In genomic region chr10:101512741-101513140, GRCh38 we compare ENCODE assay signal across 20 cellular contexts.
DNase-seq lines count a peak whose midpoint lies in the region; ATAC-seq and TF ChIP-seq lines count a peak whose summit lies in the region.
"Had no signal": no experiment of that assay in that cellular context is flagged by ENCODE, and none has a peak within 500 bp of the region (broad histone marks: within the 10 kb centered on the region; RNA-seq: fewer than 3 reads in every experiment).

No MANE protein-coding gene starts in this region.

- ATAC-seq in IMR-90 (ENCODE audit: low read depth) = peak; percentile 72
- no peak for ATAC-seq in natural killer cell treated with Interleukin-12 subunit alpha and Interleukin-12 subunit beta and Interleukin-15 and Interleukin-18, amount 100 ng/mL, for 72 hours
- ATAC-seq: activated CD8-positive, alpha-beta T cell treated with anti-CD3 and anti-CD28 coated beads, Interleukin-2, amount 10 ng/mL, durations not matched to agents 7 days and 5 days; foreskin keratinocyte; stimulated activated naive CD8-positive, alpha-beta T cell treated with anti-CD3 and anti-CD28 coated beads, Interleukin-15, Interleukin-2, amounts not matched to agents 100 U/mL and 50 U/mL, for 24 hours had no signal

- peaks cover 3% of the 10 kb centered on the region for H3K27me3 Mint-ChIP-seq in activated T-helper 2 cell treated with anti-CD3 and anti-CD28 coated beads, Interferon-gamma antibody, Interleukin-2, Interleukin-4, amounts not matched to agents 10 μg/mL and 5 μg/mL and 100 μg/mL, durations not matched to agents 14 hours and 24 hours and 36 hours (ENCODE audit: low read depth)
- H3K27me3 Mint-ChIP-seq in natural killer cell treated with Interleukin-12 subunit alpha and Interleukin-12 subunit beta and Interleukin-15 and Interleukin-18, amount 100 ng/mL, for 72 hours = no peaks in the 10 kb centered on the region

- H4K5ac ChIP-seq in IMR-90 (ENCODE audit: low read depth, low read length) = no peak overlapping the region

- no peak overlapping the region for H3K56ac ChIP-seq in IMR-90 (ENCODE audit: extremely low read depth, insufficient read depth, low read length)

- H3K23ac ChIP-seq in IMR-90 (ENCODE audit: low read depth, low read length) = no peak overlapping the region
- H3K23ac ChIP-seq in mesenchymal stem cell (ENCODE audit: low read length in 2 of 2) = no peak overlapping the region

- H3K27me3 ChIP-seq in IMR-90 (ENCODE audit: control insufficient read depth, insufficient read depth, low read length) (no peaks in the 10 kb centered on the region), mammary epithelial cell (ENCODE audit: insufficient read depth, low read length) (no peaks in the 10 kb centered on the region), mesenchymal stem cell (ENCODE audit: control insufficient read depth in 1 of 2, insufficient read depth in 1 of 2, low read length in 2 of 2) (no peaks in the 10 kb centered on the region)
- H3K27me3 ChIP-seq: dorsolateral prefrontal cortex, foreskin keratinocyte, SJSA1 had no signal

- DNase-seq in NCI-H1105 treated with DMSO at 0.1 percent for 48 hours (lab: John Stamatoyannopoulos, UW) (peak; percentile 26), NCI-H1105 (lab: John Stamatoyannopoulos, UW) (no peak), IMR-90 (peak; percentile 78), mammary epithelial cell (peak; percentile 16), mesenchymal stem cell (peak; percentile 55)
- no peak for DNase-seq in activated T-helper 2 cell treated with anti-CD3 and anti-CD28 coated beads, Interferon-gamma antibody, Interleukin-2, Interleukin-4, amounts not matched to agents 10 μg/mL and 5 μg/mL and 100 μg/mL, durations not matched to agents 14 hours and 24 hours and 36 hours (ENCODE audit: low spot score)
- no peak for DNase-seq in natural killer cell treated with Interleukin-12 subunit alpha and Interleukin-12 subunit beta and Interleukin-15 and Interleukin-18, amount 100 ng/mL, for 72 hours (ENCODE audit: low spot score)
- DNase-seq in activated T-cell treated with anti-CD3 and anti-CD28 coated beads, Interleukin-2, amount 50 U/mL, for 48 hours = no peak
- DNase-seq: activated CD8-positive, alpha-beta T cell treated with anti-CD3 and anti-CD28 coated beads, Interleukin-2, amount 10 ng/mL, durations not matched to agents 7 days and 5 days; activated effector memory CD4-positive, alpha-beta T cell treated with Interleukin-2 at 50 U/mL for 16 hours; aorta; dorsolateral prefrontal cortex; KBM-7; mesendoderm; NCI-H1694; NK-92 treated with Interleukin-12 subunit alpha and Interleukin-12 subunit beta, amount 100 ng/mL, for 24 hours; stimulated activated naive CD8-positive, alpha-beta T cell treated with anti-CD3 and anti-CD28 coated beads, Interleukin-15, Interleukin-2, amounts not matched to agents 100 U/mL and 50 U/mL, for 24 hours had no signal

- H3K4me3 Mint-ChIP-seq in activated T-helper 2 cell treated with anti-CD3 and anti-CD28 coated beads, Interferon-gamma antibody, Interleukin-2, Interleukin-4, amounts not matched to agents 10 μg/mL and 5 μg/mL and 100 μg/mL, durations not matched to agents 14 hours and 24 hours and 36 hours (ENCODE audit: low read depth) = no peak overlapping the region
- no peak overlapping the region for H3K4me3 Mint-ChIP-seq in natural killer cell treated with Interleukin-12 subunit alpha and Interleukin-12 subunit beta and Interleukin-15 and Interleukin-18, amount 100 ng/mL, for 72 hours
- H3K4me3 Mint-ChIP-seq: activated CD8-positive, alpha-beta T cell treated with anti-CD3 and anti-CD28 coated beads, Interleukin-2, amount 10 ng/mL, durations not matched to agents 7 days and 5 days had no signal

- H4K91ac ChIP-seq in IMR-90 (ENCODE audit: insufficient read depth, low read depth, low read length) = no peak overlapping the region
- H4K91ac ChIP-seq in mesenchymal stem cell (ENCODE audit: low read length) = no peak overlapping the region

- H3K36me3 Mint-ChIP-seq in activated T-helper 2 cell treated with anti-CD3 and anti-CD28 coated beads, Interferon-gamma antibody, Interleukin-2, Interleukin-4, amounts not matched to agents 10 μg/mL and 5 μg/mL and 100 μg/mL, durations not matched to agents 14 hours and 24 hours and 36 hours (ENCODE audit: low read depth) = no peaks in the 10 kb centered on the region
- no peaks in the 10 kb centered on the region for H3K36me3 Mint-ChIP-seq in natural killer cell treated with Interleukin-12 subunit alpha and Interleukin-12 subunit beta and Interleukin-15 and Interleukin-18, amount 100 ng/mL, for 72 hours

- H3K27ac Mint-ChIP-seq in activated T-helper 2 cell treated with anti-CD3 and anti-CD28 coated beads, Interferon-gamma antibody, Interleukin-2, Interleukin-4, amounts not matched to agents 10 μg/mL and 5 μg/mL and 100 μg/mL, durations not matched to agents 14 hours and 24 hours and 36 hours = no peak overlapping the region
- H3K27ac Mint-ChIP-seq in natural killer cell treated with Interleukin-12 subunit alpha and Interleukin-12 subunit beta and Interleukin-15 and Interleukin-18, amount 100 ng/mL, for 72 hours = no peak overlapping the region
- H3K27ac Mint-ChIP-seq: activated CD8-positive, alpha-beta T cell treated with anti-CD3 and anti-CD28 coated beads, Interleukin-2, amount 10 ng/mL, durations not matched to agents 7 days and 5 days had no signal

- dilution Hi-C loops in IMR-90 (cut with HindIII; ENCODE audit: low sequenced_read_pairs, unreplicated experiment) = no loop called here
- dilution Hi-C loops in mammary epithelial cell (cut with HindIII; ENCODE audit: low sequenced_read_pairs) = no loop called here

- 0 out of 2 replicates have a peak, but pooled peaks cover 2% of the 10 kb centered on the region for H3K4me1 ChIP-seq in IMR-90 (ENCODE audit: control insufficient read depth, insufficient read depth, low read length)
- no peaks in the 10 kb centered on the region for H3K4me1 ChIP-seq in mammary epithelial cell (ENCODE audit: insufficient read depth, low read length)
- H3K4me1 ChIP-seq in mesenchymal stem cell (ENCODE audit: control insufficient read depth, insufficient read depth, low read depth, low read length) = no peaks in the 10 kb centered on the region
- H3K4me1 ChIP-seq: foreskin keratinocyte, SJSA1 had no signal

- no peaks in the 10 kb centered on the region for H3K36me3 ChIP-seq in IMR-90 (ENCODE audit: control insufficient read depth, insufficient read depth, low read length)
- no peaks in the 10 kb centered on the region for H3K36me3 ChIP-seq in mammary epithelial cell (ENCODE audit: insufficient read depth, low read length)
- no peaks in the 10 kb centered on the region for H3K36me3 ChIP-seq in mesenchymal stem cell (ENCODE audit: control insufficient read depth in 1 of 2, insufficient read depth in 2 of 2, low read depth in 1 of 2, low read length in 2 of 2)
- H3K36me3 ChIP-seq: SJSA1 had no signal

- TF ChIP-seq CTCF in IMR-90 (conservative IDR thresholded peaks at IDR 0.05; ENCODE audit: low read depth, low read length) (no peak), mammary epithelial cell (conservative IDR thresholded peaks at IDR 0.05 in 1 of 2, IDR thresholded peaks at IDR 0.05 in 1 of 2; ENCODE audit: extremely low read depth in 1 of 2, insufficient read depth in 1 of 2, low read depth in 1 of 2, low read length in 2 of 2) (no peak)

- H2BK15ac ChIP-seq in IMR-90 (ENCODE audit: low read depth, low read length) = no peak overlapping the region
- no peak overlapping the region for H2BK15ac ChIP-seq in mesenchymal stem cell (ENCODE audit: low read depth, poor library complexity, severe bottlenecking)

- no peak overlapping the region for H3K27ac ChIP-seq in IMR-90 (ENCODE audit: insufficient read depth, low read length)
- H3K27ac ChIP-seq in mammary epithelial cell (ENCODE audit: insufficient read depth, low read depth, low read length) = no peak overlapping the region
- no peak overlapping the region for H3K27ac ChIP-seq in mesenchymal stem cell (ENCODE audit: low read length, poor library complexity, severe bottlenecking)
- H3K27ac ChIP-seq: dorsolateral prefrontal cortex, foreskin keratinocyte, SJSA1 had no signal

- H3K79me1 ChIP-seq in IMR-90 (ENCODE audit: low read depth in 1 of 2, low read length in 2 of 2) (peaks cover 0 to 3% of the 10 kb centered on the region in 2 experiments; a peak in 2 of 4 replicates), mesenchymal stem cell (replicated peaks; ENCODE audit: low read length, poor library complexity, severe bottlenecking) (peaks cover 2% of the 10 kb centered on the region)

- CTCF ChIA-PET in IMR-90 (lab: Yijun Ruan, JAX) = interaction anchor here (1.0 kb wide), 1 partner anchor 9 kb away, joined by 3 read pairs; no protein-coding TSS in a partner anchor
- CTCF ChIA-PET in mammary epithelial cell (lab: Charles Lee; ENCODE audit: low non-redundant PET) = no interaction called here

- no peak overlapping the region for H2BK12ac ChIP-seq in mesenchymal stem cell (ENCODE audit: low read length in 2 of 2)

- no peak overlapping the region for H2BK5ac ChIP-seq in IMR-90 (ENCODE audit: low read depth, low read length, poor library complexity, severe bottlenecking)
- no peak overlapping the region for H2BK5ac ChIP-seq in mesenchymal stem cell (ENCODE audit: low read depth, low read length, poor library complexity, severe bottlenecking)

- no peak overlapping the region for H2BK120ac ChIP-seq in IMR-90 (ENCODE audit: low read depth, low read length)
- H2BK120ac ChIP-seq in mesenchymal stem cell (ENCODE audit: low read depth, low read length) = no peak overlapping the region

- H3K9ac ChIP-seq in IMR-90 (ENCODE audit: low read depth, low read length) (no peak overlapping the region), mammary epithelial cell (ENCODE audit: insufficient read depth, low read length) (no peak overlapping the region), mesenchymal stem cell (ENCODE audit: low read length) (no peak overlapping the region)

- H2AK5ac ChIP-seq in IMR-90 (ENCODE audit: low read depth, low read length) (no peak overlapping the region), mesenchymal stem cell (ENCODE audit: low read length, severe bottlenecking) (no peak overlapping the region)

- H3K9me1 ChIP-seq in IMR-90 (ENCODE audit: insufficient read depth, low read length) = no peaks in the 10 kb centered on the region

- H3K4me1 Mint-ChIP-seq in activated T-helper 2 cell treated with anti-CD3 and anti-CD28 coated beads, Interferon-gamma antibody, Interleukin-2, Interleukin-4, amounts not matched to agents 10 μg/mL and 5 μg/mL and 100 μg/mL, durations not matched to agents 14 hours and 24 hours and 36 hours (ENCODE audit: low read depth) = no peaks in the 10 kb centered on the region
- peaks cover 8% of the 10 kb centered on the region in 2 donors for H3K4me1 Mint-ChIP-seq in natural killer cell treated with Interleukin-12 subunit alpha and Interleukin-12 subunit beta and Interleukin-15 and Interleukin-18, amount 100 ng/mL, for 72 hours (ENCODE audit: low read depth in 2 of 2)

- H3K14ac ChIP-seq in IMR-90 (replicated peaks; ENCODE audit: low read depth, low read length) (no peak overlapping the region), mesenchymal stem cell (ENCODE audit: low read length in 2 of 2) (no peak overlapping the region)

- no peaks in the 10 kb centered on the region for H3K9me3 Mint-ChIP-seq in activated T-helper 2 cell treated with anti-CD3 and anti-CD28 coated beads, Interferon-gamma antibody, Interleukin-2, Interleukin-4, amounts not matched to agents 10 μg/mL and 5 μg/mL and 100 μg/mL, durations not matched to agents 14 hours and 24 hours and 36 hours
- H3K9me3 Mint-ChIP-seq in natural killer cell treated with Interleukin-12 subunit alpha and Interleukin-12 subunit beta and Interleukin-15 and Interleukin-18, amount 100 ng/mL, for 72 hours = no peaks in the 10 kb centered on the region

- H3K9me3 ChIP-seq in IMR-90 (ENCODE audit: control insufficient read depth, insufficient read depth, low read length) (no peaks in the 10 kb centered on the region), mammary epithelial cell (replicated peaks; ENCODE audit: insufficient read depth, low read length) (no peaks in the 10 kb centered on the region), mesenchymal stem cell (ENCODE audit: control insufficient read depth, low read length) (no peaks in the 10 kb centered on the region)
- H3K9me3 ChIP-seq: SJSA1 had no signal

- in situ Hi-C loops in IMR-90 (cut with MboI; ENCODE audit: low sequenced_read_pairs) = no loop called here
- in situ Hi-C loops in mammary epithelial cell (cut with MboI; ENCODE audit: low sequenced_read_pairs in 2 of 2) = no loop called here

- no peaks in the 10 kb centered on the region for H3K79me2 ChIP-seq in mammary epithelial cell (ENCODE audit: insufficient read depth, low read length)

- POLR2A ChIA-PET in IMR-90 (lab: Charles Lee; ENCODE audit: unreplicated experiment) = interaction anchor here (0.6 kb wide), 1 partner anchor 375 kb away, joined by 5 read pairs; no protein-coding TSS in a partner anchor

- H2AFZ ChIP-seq in IMR-90 (replicated peaks; ENCODE audit: low read length, poor library complexity) = no peak overlapping the region
- no peak overlapping the region for H2AFZ ChIP-seq in mammary epithelial cell (ENCODE audit: low read depth, low read length)
- no peak overlapping the region for H2AFZ ChIP-seq in mesenchymal stem cell (ENCODE audit: low read depth, low read length)

- no peak for TF ChIP-seq POLR2A in IMR-90 (IDR thresholded peaks at IDR 0.05; ENCODE audit: low read depth, low read length)

- no peak for TF ChIP-seq RAD21 in IMR-90 (IDR thresholded peaks at IDR 0.05; ENCODE audit: low read length)

- H4K8ac ChIP-seq in IMR-90 (ENCODE audit: low read depth in 2 of 2, low read length in 2 of 2) = no peak overlapping the region
- H4K8ac ChIP-seq in mesenchymal stem cell (ENCODE audit: low read length) = no peak overlapping the region

- no peak overlapping the region for H3K4me3 ChIP-seq in IMR-90 (ENCODE audit: insufficient read depth, low read depth, low read length)
- no peak overlapping the region for H3K4me3 ChIP-seq in mammary epithelial cell (replicated peaks in 1 of 3; ENCODE audit: insufficient read depth in 1 of 3, low read depth in 2 of 3, low read length in 3 of 3)
- no peak overlapping the region for H3K4me3 ChIP-seq in mesenchymal stem cell (ENCODE audit: insufficient read depth in 1 of 2, low read depth in 1 of 2, low read length in 2 of 2)
- H3K4me3 ChIP-seq: dorsolateral prefrontal cortex, SJSA1, smooth muscle cell had no signal

- H3K18ac ChIP-seq in IMR-90 (ENCODE audit: low read depth, low read length) (no peak overlapping the region), mesenchymal stem cell (ENCODE audit: low read depth in 1 of 2, low read length in 2 of 2) (no peak overlapping the region)

- intact Hi-C loops in IMR-90 (cut with micrococcal nuclease) (no loop called here), mammary epithelial cell (cut with micrococcal nuclease) (no loop called here)
- intact Hi-C loops in activated T-helper 2 cell treated with anti-CD3 and anti-CD28 coated beads, Interferon-gamma antibody, Interleukin-2, Interleukin-4, amounts not matched to agents 10 μg/mL and 5 μg/mL and 100 μg/mL, durations not matched to agents 14 hours and 24 hours and 36 hours (cut with micrococcal nuclease) = no loop called here

- H3K4ac ChIP-seq in IMR-90 (ENCODE audit: low read depth, low read length) (no peak overlapping the region), mesenchymal stem cell (ENCODE audit: low read depth in 1 of 2, low read length in 2 of 2) (no peak overlapping the region)

- BruUV-seq in IMR-90 (replicated peaks; lab: Mats Ljungman, UMichigan) (no TSS peak), mammary epithelial cell (replicated peaks; lab: Mats Ljungman, UMichigan) (no TSS peak)

- H2AK9ac ChIP-seq in IMR-90 (replicated peaks; ENCODE audit: low read depth, low read length, poor library complexity) = no peak overlapping the region

- peak overlapping the region; percentile 51; the same call in 1 of the 2 replicates for H3K4me2 ChIP-seq in IMR-90 (ENCODE audit: low read depth, low read length)
- no peak overlapping the region for H3K4me2 ChIP-seq in mammary epithelial cell (ENCODE audit: insufficient read depth, low read depth, low read length)
- H3K4me2 ChIP-seq in mesenchymal stem cell (ENCODE audit: low read length, poor library complexity, severe bottlenecking) = no peak overlapping the region
- H3K4me2 ChIP-seq: smooth muscle cell had no signal

- peaks cover 6% of the 10 kb centered on the region; the same call in 1 of the 2 replicates for H4K20me1 ChIP-seq in IMR-90 (ENCODE audit: insufficient read depth, low read length)
- H4K20me1 ChIP-seq in mammary epithelial cell (ENCODE audit: insufficient read depth, low read length) = no peaks in the 10 kb centered on the region

- H2BK20ac ChIP-seq in IMR-90 (ENCODE audit: low read depth, low read length) = no peak overlapping the region

Comparison
In these comparisons a context has a peak if more than half of its experiments do, and no peak if none do; other contexts are left out.
1. DNase-seq: peak in NCI-H1105 treated with DMSO at 0.1 percent for 48 hours (single experiment), IMR-90 (single experiment), mammary epithelial cell (single experiment) and mesenchymal stem cell (single experiment); none in NCI-H1105 (single experiment), activated T-helper 2 cell treated with anti-CD3 and anti-CD28 coated beads, Interferon-gamma antibody, Interleukin-2, Interleukin-4, amounts not matched to agents 10 μg/mL and 5 μg/mL and 100 μg/mL, durations not matched to agents 14 hours and 24 hours and 36 hours (single experiment), natural killer cell treated with Interleukin-12 subunit alpha and Interleukin-12 subunit beta and Interleukin-15 and Interleukin-18, amount 100 ng/mL, for 72 hours (single experiment) and activated T-cell treated with anti-CD3 and anti-CD28 coated beads, Interleukin-2, amount 50 U/mL, for 48 hours (0 of 2).